ENCODE assay signal across 8 cellular contexts in the genomic region with DNA sequence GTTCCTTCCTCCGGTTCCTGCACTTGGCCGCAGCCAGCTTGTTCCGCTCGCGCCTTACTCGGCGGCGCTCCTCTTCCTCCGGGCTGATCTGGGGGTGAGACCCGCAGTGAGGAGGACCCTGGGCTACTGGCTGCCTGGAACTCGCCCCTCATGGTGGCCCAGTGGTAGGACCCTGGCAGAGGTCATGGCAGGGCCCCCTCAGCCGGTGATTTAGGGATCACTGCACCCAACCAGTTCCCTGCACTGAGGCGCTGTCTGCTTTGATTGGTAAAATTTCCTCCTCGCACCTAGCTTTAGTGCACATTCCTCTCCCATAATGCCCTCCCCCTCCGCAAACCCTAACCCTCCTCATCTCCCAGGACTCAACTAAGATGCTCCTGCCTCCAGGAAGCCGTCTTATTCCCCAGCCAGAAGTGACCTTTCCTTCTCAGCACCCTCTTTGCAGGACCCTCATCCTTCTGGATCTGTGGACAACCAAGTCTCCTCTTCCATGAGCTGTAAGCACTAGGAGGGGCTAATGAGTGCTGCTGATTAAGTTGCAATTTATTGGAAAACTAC. TPM values are rescaled to one million over a fixed set of nuclear protein-coding genes. Genes with fewer than 3 reads are reported as not detected.
DNase-seq lines count a peak whose midpoint lies in the region; ATAC-seq, FAIRE-seq and TF ChIP-seq lines count a peak whose summit lies in the region.

No MANE protein-coding gene starts in this region.

- H3K4me3 Mint-ChIP-seq in activated T-helper 17 cell treated with anti-CD3 and anti-CD28 coated beads, Interleukin-2, amount 50 U/mL, for 72 hours, result peak overlapping the region; percentile 92

- H3K9me3 Mint-ChIP-seq in activated T-helper 17 cell treated with anti-CD3 and anti-CD28 coated beads, Interleukin-2, amount 50 U/mL, for 72 hours, result no peaks in the 10 kb centered on the region

- H3K79me2 ChIP-seq in HepG2 (ENCODE audit: insufficient read depth, low read length), result peaks cover 37% of the 10 kb centered on the region

- FAIRE-seq in HepG2 (lab: Jason Lieb, UNC), result no peak

- no peaks in the 10 kb centered on the region for H4K20me1 ChIP-seq in HepG2 (ENCODE audit: insufficient read depth, low read length)

- no peak for TF ChIP-seq EP300 in HepG2 (IDR thresholded peaks at IDR 0.05; ENCODE audit: low read depth in 2 of 2, low read length in 2 of 2)
- TF ChIP-seq EP300 in HepG2 (CRISPR knock-in tag; IDR thresholded peaks at IDR 0.05; ENCODE audit: borderline replicate concordance), result no peak

- BruUV-seq in HepG2 (replicated peaks; lab: Mats Ljungman, UMichigan), result no TSS peak

- no peak for TF ChIP-seq RAD21 in HepG2 (CRISPR knock-in tag; IDR thresholded peaks at IDR 0.05)

- H3K36me3 ChIP-seq in HepG2 (replicated peaks in 1 of 2; ENCODE audit: control insufficient read depth in 1 of 2, insufficient read depth in 2 of 2, low read length in 2 of 2), result peaks cover 8 to 18% of the 10 kb centered on the region in 2 experiments; a peak in 4 of 5 replicates
- H3K36me3 ChIP-seq in urinary bladder (ENCODE audit: insufficient read depth), result no peaks in the 10 kb centered on the region

- H3K27ac ChIP-seq in HepG2 (ENCODE audit: extremely low read length, insufficient read depth, low read length) (peak overlapping the region; percentile 26), urinary bladder (ENCODE audit: low read depth) (peak overlapping the region; percentile 40)

- peaks cover 40% of the 10 kb centered on the region for H3K4me1 Mint-ChIP-seq in activated T-helper 17 cell treated with anti-CD3 and anti-CD28 coated beads, Interleukin-2, amount 50 U/mL, for 72 hours

- CTCF ChIA-PET in HepG2 (lab: Yijun Ruan, JAX; ENCODE audit: low intra/inter-chr PET ratio, low total read pairs), result interaction anchor here (0.9 kb wide), 1 partner anchor 9 kb away, joined by 3 read pairs; no protein-coding TSS in a partner anchor

- no peak for TF ChIP-seq CTCF in HepG2 (CRISPR knock-in tag; IDR thresholded peaks at IDR 0.05)

- no peak overlapping the region for H3K9ac ChIP-seq in HepG2 (ENCODE audit: insufficient read depth, low read depth, low read length)

- DNase-seq in Right ventricle myocardium superior, result peak; percentile 79
- no peak for DNase-seq in Right ventricle myocardium inferior (ENCODE audit: missing footprints)
- no peak for DNase-seq in HepG2 (ENCODE audit: low spot score)

- H3K9me3 ChIP-seq in HepG2 (ENCODE audit: low read length), result no peaks in the 10 kb centered on the region

- no peaks in the 10 kb centered on the region; a peak in 1 of 5 replicates for H3K27me3 ChIP-seq in HepG2 (ENCODE audit: control insufficient read depth in 1 of 2, insufficient read depth in 2 of 2, low read length in 2 of 2)

- no peaks in the 10 kb centered on the region for H3K27me3 Mint-ChIP-seq in activated T-helper 17 cell treated with anti-CD3 and anti-CD28 coated beads, Interleukin-2, amount 50 U/mL, for 72 hours

- no peak overlapping the region for H3K4me2 ChIP-seq in HepG2 (ENCODE audit: low read depth, low read length)

- H2AFZ ChIP-seq in HepG2 (ENCODE audit: low read length), result no peak overlapping the region

- ATAC-seq in Right ventricle myocardium superior (ENCODE audit: poor library complexity) (no peak), Right ventricle myocardium inferior (no peak), HepG2 (no peak), HG02852 (IDR thresholded peaks at IDR 0.05; ENCODE audit: unreplicated experiment) (no peak), GM21529 (IDR thresholded peaks at IDR 0.05; ENCODE audit: unreplicated experiment) (no peak), HG02885 (IDR thresholded peaks at IDR 0.05; ENCODE audit: poor library complexity, unreplicated experiment) (no peak)
- ATAC-seq in activated T-helper 17 cell treated with anti-CD3 and anti-CD28 coated beads, Interleukin-2, amount 50 U/mL, for 72 hours (replicated peaks), result no peak

- POLR2A ChIA-PET in HepG2 (lab: Yijun Ruan, JAX), result interaction anchor here (1.6 to 6.8 kb wide), 2 partner anchors 6 to 16 kb away, joined by 7 to 95 read pairs; partner anchors contain the start of gene FOSL1

- peaks cover 80% of the 10 kb centered on the region for H3K36me3 Mint-ChIP-seq in activated T-helper 17 cell treated with anti-CD3 and anti-CD28 coated beads, Interleukin-2, amount 50 U/mL, for 72 hours (ENCODE audit: low read depth)

- in situ Hi-C loops in HepG2 (cut with HindIII; ENCODE audit: extremely low pct_ligation_motif_present, low pct_unique_long_range_greater_than_20kb), result no loop called here

- peak overlapping the region; percentile 76 for H3K27ac Mint-ChIP-seq in activated T-helper 17 cell treated with anti-CD3 and anti-CD28 coated beads, Interleukin-2, amount 50 U/mL, for 72 hours

- intact Hi-C loops in Right ventricle myocardium superior (cut with DNase I), result no loop called here
- intact Hi-C loops in Right ventricle myocardium inferior (cut with DNase I), result no loop called here
- intact Hi-C loops in HepG2 (cut with micrococcal nuclease; ENCODE audit: unreplicated experiment), result no loop called here

- H3K4me3 ChIP-seq in HepG2 (replicated peaks in 1 of 3; ENCODE audit: insufficient read depth in 1 of 3, low read depth in 2 of 3, low read length in 3 of 3) (no peak overlapping the region), urinary bladder (ENCODE audit: low read depth, low read length) (peak overlapping the region; percentile 7)

- TF ChIP-seq POLR2A in HepG2 (IDR thresholded peaks at IDR 0.05; ENCODE audit: insufficient read depth in 1 of 2, low read depth in 2 of 2, low read length in 2 of 2), result no peak

- peaks cover 55% of the 10 kb centered on the region for H3K4me1 ChIP-seq in HepG2 (ENCODE audit: insufficient read depth, low read length)
- H3K4me1 ChIP-seq in urinary bladder (ENCODE audit: insufficient read depth), result no peaks in the 10 kb centered on the region

- WGBS in HepG2 (ENCODE audit: low lambda C conversion rate), result 96% methylated on average over 16 of the region's 16 CpGs
- WGBS in urinary bladder, result 77% methylated on average over 16 of the region's 16 CpGs

RNA-seq across cellular contexts. Expression of gene CCDC85B, which starts 3.6 kb away (rescaled TPM):
- total RNA-seq in Right ventricle myocardium superior, result 27.9 TPM
- total RNA-seq in Right ventricle myocardium inferior, result 29.6 TPM
- total RNA-seq in activated T-helper 17 cell treated with anti-CD3 and anti-CD28 coated beads, Interleukin-2, amount 50 U/mL, for 72 hours, result 10 to 100 TPM; 21.0 to 37.2 TPM
- 15.7 and 19.5 TPM in 2 replicates for total RNA-seq in HepG2 (2016; rRNA removed; fragmentation: Illumina TruSeq; extraction: Trizol)
- 22.9 and 27.3 TPM in 2 replicates for total RNA-seq in HepG2 (2016; cell fraction: cytosol; rRNA removed; fragmentation: Illumina TruSeq; extraction: Trizol; ENCODE audit: low read depth)
- 14.5 and 18.4 TPM in 2 replicates for total RNA-seq in HepG2 (2016; cell fraction: insoluble cytoplasmic fraction; rRNA removed; fragmentation: Illumina TruSeq; extraction: Trizol)
- 26.1 and 34.5 TPM in 2 replicates for total RNA-seq in HepG2 (2016; cell fraction: membrane; rRNA removed; fragmentation: Illumina TruSeq; extraction: Trizol)
- 7.5 and 8.0 TPM in 2 replicates for total RNA-seq in HepG2 (2016; cell fraction: nucleus; rRNA removed; fragmentation: Illumina TruSeq; extraction: Trizol)
- 8.2 and 11.4 TPM in 2 replicates for polyA plus RNA-seq in HepG2 (2011; rRNA removed)
- 17.2 and 32.9 TPM in 2 replicates for polyA plus RNA-seq in HepG2 (2011; cell fraction: cytosol; rRNA removed)
- polyA plus RNA-seq in HepG2 (2011; cell fraction: nucleus; rRNA removed), result 8.9 and 11.3 TPM in 2 replicates
- 12.6 and 14.2 TPM in 2 replicates for polyA plus RNA-seq in HepG2 (2012)
- 40.1 and 40.5 TPM in 2 replicates for polyA plus RNA-seq in HepG2 (2016; cell fraction: cytosol; fragmentation: Illumina TruSeq; extraction: Trizol; ENCODE audit: low read depth)
- polyA plus RNA-seq in HepG2 (2016; cell fraction: insoluble cytoplasmic fraction; fragmentation: Illumina TruSeq; extraction: Trizol; ENCODE audit: low read depth), result 21.1 and 23.0 TPM in 2 replicates
- polyA plus RNA-seq in HepG2 (2016; cell fraction: membrane; fragmentation: Illumina TruSeq; extraction: Trizol; ENCODE audit: low read depth), result 35.5 and 37.3 TPM in 2 replicates
- polyA plus RNA-seq in HepG2 (2016; cell fraction: nucleus; fragmentation: Illumina TruSeq; extraction: Trizol; ENCODE audit: insufficient read depth, low read depth), result 15.1 and 21.9 TPM in 2 replicates
- 5.6 and 5.8 TPM in 2 replicates for polyA minus RNA-seq in HepG2 (2011; rRNA and poly(A)+ RNA removed; ENCODE audit: low replicate concordance)
- 8.2 and 10.7 TPM in 2 replicates for polyA minus RNA-seq in HepG2 (2011; cell fraction: cytosol; rRNA and poly(A)+ RNA removed)
- 1.9 and 4.5 TPM in 2 replicates for polyA minus RNA-seq in HepG2 (2011; cell fraction: nucleus; rRNA and poly(A)+ RNA removed)
- total RNA-seq in urinary bladder, result 6.9 TPM
- 84.1 TPM for polyA plus RNA-seq in urinary bladder

RNA-seq across cellular contexts. Expression of gene FIBP, which starts 5.8 kb away (rescaled TPM):
- total RNA-seq in Right ventricle myocardium superior, result 37.7 TPM
- total RNA-seq in Right ventricle myocardium inferior, result 44.7 TPM
- total RNA-seq in activated T-helper 17 cell treated with anti-CD3 and anti-CD28 coated beads, Interleukin-2, amount 50 U/mL, for 72 hours, result 100 to 1,000 TPM in 1 of 2 donors, 10 to 100 TPM in 1; 75.8 to 102 TPM
- 62.1 and 66.0 TPM in 2 replicates for total RNA-seq in HepG2 (2016; rRNA removed; fragmentation: Illumina TruSeq; extraction: Trizol)
- 107 and 121 TPM in 2 replicates for total RNA-seq in HepG2 (2016; cell fraction: cytosol; rRNA removed; fragmentation: Illumina TruSeq; extraction: Trizol; ENCODE audit: low read depth)
- total RNA-seq in HepG2 (2016; cell fraction: insoluble cytoplasmic fraction; rRNA removed; fragmentation: Illumina TruSeq; extraction: Trizol), result 58.2 and 62.9 TPM in 2 replicates
- 102 and 112 TPM in 2 replicates for total RNA-seq in HepG2 (2016; cell fraction: membrane; rRNA removed; fragmentation: Illumina TruSeq; extraction: Trizol)
- total RNA-seq in HepG2 (2016; cell fraction: nucleus; rRNA removed; fragmentation: Illumina TruSeq; extraction: Trizol), result 30.9 and 31.6 TPM in 2 replicates
- 42.9 and 55.3 TPM in 2 replicates for polyA plus RNA-seq in HepG2 (2011; rRNA removed)
- 42.7 and 69.1 TPM in 2 replicates for polyA plus RNA-seq in HepG2 (2011; cell fraction: cytosol; rRNA removed)
- 93.3 and 102 TPM in 2 replicates for polyA plus RNA-seq in HepG2 (2011; cell fraction: nucleus; rRNA removed)
- 30.4 and 30.7 TPM in 2 replicates for polyA plus RNA-seq in HepG2 (2012)
- 106 and 128 TPM in 2 replicates for polyA plus RNA-seq in HepG2 (2016; cell fraction: cytosol; fragmentation: Illumina TruSeq; extraction: Trizol; ENCODE audit: low read depth)
- 57.7 and 68.5 TPM in 2 replicates for polyA plus RNA-seq in HepG2 (2016; cell fraction: insoluble cytoplasmic fraction; fragmentation: Illumina TruSeq; extraction: Trizol; ENCODE audit: low read depth)
- polyA plus RNA-seq in HepG2 (2016; cell fraction: membrane; fragmentation: Illumina TruSeq; extraction: Trizol; ENCODE audit: low read depth), result 104 and 109 TPM in 2 replicates
- polyA plus RNA-seq in HepG2 (2016; cell fraction: nucleus; fragmentation: Illumina TruSeq; extraction: Trizol; ENCODE audit: insufficient read depth, low read depth), result 53.2 and 59.2 TPM in 2 replicates
- polyA minus RNA-seq in HepG2 (2011; rRNA and poly(A)+ RNA removed; ENCODE audit: low replicate concordance), result 100 and 198 TPM in 2 replicates
- 30.7 and 31.3 TPM in 2 replicates for polyA minus RNA-seq in HepG2 (2011; cell fraction: cytosol; rRNA and poly(A)+ RNA removed)
- 25.2 and 39.5 TPM in 2 replicates for polyA minus RNA-seq in HepG2 (2011; cell fraction: nucleus; rRNA and poly(A)+ RNA removed)
- total RNA-seq in urinary bladder, result 60.7 TPM
- polyA plus RNA-seq in urinary bladder, result 64.0 TPM

RNA-seq across cellular contexts. Expression of gene FOSL1, which starts 6.1 kb away (rescaled TPM):
- total RNA-seq in Right ventricle myocardium superior, result 0.70 TPM
- total RNA-seq in Right ventricle myocardium inferior, result 0.27 TPM
- total RNA-seq in activated T-helper 17 cell treated with anti-CD3 and anti-CD28 coated beads, Interleukin-2, amount 50 U/mL, for 72 hours, result 10 to 100 TPM; 18.7 to 24.8 TPM
- total RNA-seq in HepG2 (2016; rRNA removed; fragmentation: Illumina TruSeq; extraction: Trizol), result 3.1 and 4.0 TPM in 2 replicates
- 1.9 and 2.0 TPM in 2 replicates for total RNA-seq in HepG2 (2016; cell fraction: cytosol; rRNA removed; fragmentation: Illumina TruSeq; extraction: Trizol; ENCODE audit: low read depth)
- total RNA-seq in HepG2 (2016; cell fraction: insoluble cytoplasmic fraction; rRNA removed; fragmentation: Illumina TruSeq; extraction: Trizol), result 3.1 and 3.9 TPM in 2 replicates
- 3.6 and 3.8 TPM in 2 replicates for total RNA-seq in HepG2 (2016; cell fraction: membrane; rRNA removed; fragmentation: Illumina TruSeq; extraction: Trizol)
- total RNA-seq in HepG2 (2016; cell fraction: nucleus; rRNA removed; fragmentation: Illumina TruSeq; extraction: Trizol), result 2.9 and 3.0 TPM in 2 replicates
- polyA plus RNA-seq in HepG2 (2011; rRNA removed), result 2.8 and 4.1 TPM in 2 replicates
- 1.2 and 1.3 TPM in 2 replicates for polyA plus RNA-seq in HepG2 (2011; cell fraction: cytosol; rRNA removed)
- polyA plus RNA-seq in HepG2 (2011; cell fraction: nucleus; rRNA removed), result 5.4 and 6.6 TPM in 2 replicates
- polyA plus RNA-seq in HepG2 (2012), result 3.6 and 8.7 TPM in 2 replicates
- polyA plus RNA-seq in HepG2 (2016; cell fraction: cytosol; fragmentation: Illumina TruSeq; extraction: Trizol; ENCODE audit: low read depth), result 3.2 and 3.7 TPM in 2 replicates
- polyA plus RNA-seq in HepG2 (2016; cell fraction: insoluble cytoplasmic fraction; fragmentation: Illumina TruSeq; extraction: Trizol; ENCODE audit: low read depth), result 10.6 and 14.5 TPM in 2 replicates
- 7.3 and 8.5 TPM in 2 replicates for polyA plus RNA-seq in HepG2 (2016; cell fraction: membrane; fragmentation: Illumina TruSeq; extraction: Trizol; ENCODE audit: low read depth)
- polyA plus RNA-seq in HepG2 (2016; cell fraction: nucleus; fragmentation: Illumina TruSeq; extraction: Trizol; ENCODE audit: insufficient read depth, low read depth), result 9.9 and 15.5 TPM in 2 replicates
- 3.5 and 6.1 TPM in 2 replicates for polyA minus RNA-seq in HepG2 (2011; rRNA and poly(A)+ RNA removed; ENCODE audit: low replicate concordance)
- polyA minus RNA-seq in HepG2 (2011; cell fraction: cytosol; rRNA and poly(A)+ RNA removed), result 1.2 and 1.6 TPM in 2 replicates
- polyA minus RNA-seq in HepG2 (2011; cell fraction: nucleus; rRNA and poly(A)+ RNA removed), result 3.0 and 3.9 TPM in 2 replicates
- not detected for total RNA-seq in urinary bladder
- 7.5 TPM for polyA plus RNA-seq in urinary bladder

RNA-seq across cellular contexts. Expression of gene CTSW, which starts 14.5 kb away (rescaled TPM):
- total RNA-seq in Right ventricle myocardium superior, result 0.73 TPM
- 1.1 TPM for total RNA-seq in Right ventricle myocardium inferior
- total RNA-seq in activated T-helper 17 cell treated with anti-CD3 and anti-CD28 coated beads, Interleukin-2, amount 50 U/mL, for 72 hours, result 10 to 100 TPM in 1 of 2 donors, 1 to 10 TPM in 1; 5.4 to 23.6 TPM
- not detected in 2 replicates for total RNA-seq in HepG2 (2016; rRNA removed; fragmentation: Illumina TruSeq; extraction: Trizol)
- total RNA-seq in HepG2 (2016; cell fraction: cytosol; rRNA removed; fragmentation: Illumina TruSeq; extraction: Trizol; ENCODE audit: low read depth), result not detected in 2 replicates
- not detected in 2 replicates for total RNA-seq in HepG2 (2016; cell fraction: insoluble cytoplasmic fraction; rRNA removed; fragmentation: Illumina TruSeq; extraction: Trizol)
- total RNA-seq in HepG2 (2016; cell fraction: membrane; rRNA removed; fragmentation: Illumina TruSeq; extraction: Trizol), result not detected in 2 replicates
- not detected in 2 replicates for total RNA-seq in HepG2 (2016; cell fraction: nucleus; rRNA removed; fragmentation: Illumina TruSeq; extraction: Trizol)
- 0.09 TPM in 1 of 2 replicates, not detected in the other for polyA plus RNA-seq in HepG2 (2011; rRNA removed)
- not detected in 2 replicates for polyA plus RNA-seq in HepG2 (2011; cell fraction: cytosol; rRNA removed)
- polyA plus RNA-seq in HepG2 (2011; cell fraction: nucleus; rRNA removed), result 0.24 TPM in 1 of 2 replicates, not detected in the other
- 0.29 TPM in 1 of 2 replicates, not detected in the other for polyA plus RNA-seq in HepG2 (2012)
- polyA plus RNA-seq in HepG2 (2016; cell fraction: cytosol; fragmentation: Illumina TruSeq; extraction: Trizol; ENCODE audit: low read depth), result not detected in 2 replicates
- polyA plus RNA-seq in HepG2 (2016; cell fraction: insoluble cytoplasmic fraction; fragmentation: Illumina TruSeq; extraction: Trizol; ENCODE audit: low read depth), result not detected in 2 replicates
- polyA plus RNA-seq in HepG2 (2016; cell fraction: membrane; fragmentation: Illumina TruSeq; extraction: Trizol; ENCODE audit: low read depth), result not detected in 2 replicates
- polyA plus RNA-seq in HepG2 (2016; cell fraction: nucleus; fragmentation: Illumina TruSeq; extraction: Trizol; ENCODE audit: insufficient read depth, low read depth), result not detected in 2 replicates
- not detected in 2 replicates for polyA minus RNA-seq in HepG2 (2011; rRNA and poly(A)+ RNA removed; ENCODE audit: low replicate concordance)
- polyA minus RNA-seq in HepG2 (2011; cell fraction: cytosol; rRNA and poly(A)+ RNA removed), result not detected in 2 replicates
- polyA minus RNA-seq in HepG2 (2011; cell fraction: nucleus; rRNA and poly(A)+ RNA removed), result not detected in 2 replicates
- 2.7 TPM for total RNA-seq in urinary bladder
- 0.98 TPM for polyA plus RNA-seq in urinary bladder

RNA-seq across cellular contexts. Expression of gene EFEMP2, which starts 21.5 kb away (rescaled TPM):
- total RNA-seq in Right ventricle myocardium superior (80.0 TPM), Right ventricle myocardium inferior (83.1 TPM), HepG2 (2016; rRNA removed; fragmentation: Illumina TruSeq; extraction: Trizol) (3.7 and 7.4 TPM in 2 replicates), urinary bladder (43.3 TPM)
- total RNA-seq in activated T-helper 17 cell treated with anti-CD3 and anti-CD28 coated beads, Interleukin-2, amount 50 U/mL, for 72 hours, result 10 to 100 TPM; 11.5 to 76.3 TPM
- total RNA-seq in HepG2 (2016; cell fraction: cytosol; rRNA removed; fragmentation: Illumina TruSeq; extraction: Trizol; ENCODE audit: low read depth), result 15.2 and 15.7 TPM in 2 replicates
- total RNA-seq in HepG2 (2016; cell fraction: insoluble cytoplasmic fraction; rRNA removed; fragmentation: Illumina TruSeq; extraction: Trizol), result 3.7 and 8.2 TPM in 2 replicates
- 12.4 and 16.0 TPM in 2 replicates for total RNA-seq in HepG2 (2016; cell fraction: membrane; rRNA removed; fragmentation: Illumina TruSeq; extraction: Trizol)
- 7.8 and 14.5 TPM in 2 replicates for total RNA-seq in HepG2 (2016; cell fraction: nucleus; rRNA removed; fragmentation: Illumina TruSeq; extraction: Trizol)
- polyA plus RNA-seq in HepG2 (2011; rRNA removed) (29.7 and 34.3 TPM in 2 replicates), urinary bladder (120 TPM)
- 17.6 and 22.8 TPM in 2 replicates for polyA plus RNA-seq in HepG2 (2011; cell fraction: cytosol; rRNA removed)
- 150 and 216 TPM in 2 replicates for polyA plus RNA-seq in HepG2 (2011; cell fraction: nucleus; rRNA removed)
- polyA plus RNA-seq in HepG2 (2012), result 12.1 and 14.4 TPM in 2 replicates
- 19.2 and 19.9 TPM in 2 replicates for polyA plus RNA-seq in HepG2 (2016; cell fraction: cytosol; fragmentation: Illumina TruSeq; extraction: Trizol; ENCODE audit: low read depth)
- 5.8 and 5.9 TPM in 2 replicates for polyA plus RNA-seq in HepG2 (2016; cell fraction: insoluble cytoplasmic fraction; fragmentation: Illumina TruSeq; extraction: Trizol; ENCODE audit: low read depth)
- 18.0 and 19.9 TPM in 2 replicates for polyA plus RNA-seq in HepG2 (2016; cell fraction: membrane; fragmentation: Illumina TruSeq; extraction: Trizol; ENCODE audit: low read depth)
- 20.2 and 23.5 TPM in 2 replicates for polyA plus RNA-seq in HepG2 (2016; cell fraction: nucleus; fragmentation: Illumina TruSeq; extraction: Trizol; ENCODE audit: insufficient read depth, low read depth)
- polyA minus RNA-seq in HepG2 (2011; rRNA and poly(A)+ RNA removed; ENCODE audit: low replicate concordance), result 2.1 and 18.1 TPM in 2 replicates
- polyA minus RNA-seq in HepG2 (2011; cell fraction: cytosol; rRNA and poly(A)+ RNA removed), result 4.1 and 4.8 TPM in 2 replicates
- 14.5 and 17.7 TPM in 2 replicates for polyA minus RNA-seq in HepG2 (2011; cell fraction: nucleus; rRNA and poly(A)+ RNA removed)
